Comparison of ENCODE assay signal across 24 cellular contexts in genomic region chr11:35003658-35004057, GRCh38.
A peak's percentile ranks its signal among the peaks of the same experiment; 100 is the strongest.
DNase-seq lines count a peak whose midpoint lies in the region; ATAC-seq, FAIRE-seq and TF ChIP-seq lines count a peak whose summit lies in the region.
"Had no signal": no experiment of that assay in that cellular context is flagged by ENCODE, and none has a peak within 500 bp of the region (broad histone marks: within the 10 kb centered on the region; RNA-seq: fewer than 3 reads in every experiment).

No MANE protein-coding gene starts in this region.

- peaks cover 8% of the 10 kb centered on the region for H3K4me1 Mint-ChIP-seq in astrocyte (ENCODE audit: low read depth, unreplicated experiment)
- peaks cover 22 to 43% of the 10 kb centered on the region in 2 donors for H3K4me1 Mint-ChIP-seq in stimulated activated naive B cell treated with anti-CD40 and anti-IgM and Interleukin-4, amounts not matched to agents 10 μg/mL and 1 μg/mL and 100 μg/mL, for 72 hours

- H2AFZ ChIP-seq in PC-3 (ENCODE audit: low read length) (no peak overlapping the region), astrocyte (ENCODE audit: low read depth, low read length) (no peak overlapping the region)

- no peaks in the 10 kb centered on the region for H3K79me2 ChIP-seq in PC-3 (ENCODE audit: low read length)
- H3K79me2 ChIP-seq in astrocyte (ENCODE audit: insufficient read depth, low read length): no peaks in the 10 kb centered on the region

- POLR2A ChIA-PET in PC-3 (lab: Charles Lee; ENCODE audit: unreplicated experiment): no interaction called here

- H3K27me3 ChIP-seq in PC-3 (ENCODE audit: low read length): no peaks in the 10 kb centered on the region
- H3K27me3 ChIP-seq in astrocyte (ENCODE audit: insufficient read depth, low read length): no peaks in the 10 kb centered on the region
- H3K27me3 ChIP-seq: brain microvascular endothelial cell, pancreas had no signal

- no peak for FAIRE-seq in astrocyte (lab: Jason Lieb, UNC)
- FAIRE-seq: kidney, pancreas had no signal

- H4K20me1 ChIP-seq in PC-3 (ENCODE audit: low read length): no peaks in the 10 kb centered on the region
- H4K20me1 ChIP-seq in astrocyte (ENCODE audit: insufficient read depth, low read length): no peaks in the 10 kb centered on the region

- H3K27me3 Mint-ChIP-seq in astrocyte (ENCODE audit: low read depth, unreplicated experiment): no peaks in the 10 kb centered on the region
- H3K27me3 Mint-ChIP-seq in stimulated activated naive B cell treated with anti-CD40 and anti-IgM and Interleukin-4, amounts not matched to agents 10 μg/mL and 1 μg/mL and 100 μg/mL, for 72 hours: no peaks in the 10 kb centered on the region
- H3K27me3 Mint-ChIP-seq: type B pancreatic cell had no signal

- peak; percentile 43 for DNase-seq in ELR (ENCODE audit: low read depth)
- peak; percentile 63 for DNase-seq in PC-3
- peak; percentile 39 for DNase-seq in astrocyte (ENCODE audit: low read depth)
- no peak for DNase-seq in stimulated activated naive B cell treated with anti-CD40 and anti-IgM and Interleukin-4, amounts not matched to agents 10 μg/mL and 1 μg/mL and 100 μg/mL, for 72 hours
- DNase-seq in NCI-H69 (lab: John Stamatoyannopoulos, UW): no peak
- DNase-seq in hepatic stellate cell (ENCODE audit: low spot score): no peak
- DNase-seq: activated CD4-positive, alpha-beta T cell treated with anti-CD3 and anti-CD28 coated beads for 4 hours; activated CD8-positive, alpha-beta memory T cell treated with anti-CD3 and anti-CD28 coated beads for 24 hours; activated effector memory CD4-positive, alpha-beta T cell treated with anti-CD3 and anti-CD28 coated beads, Interleukin-2, amount 50 U/mL, for 16 hours; brain microvascular endothelial cell; effector CD4-positive, alpha-beta T cell; EL; glutamatergic neuron; kidney; mucosa of descending colon; NCI-H2029; NCI-H82; pancreas; stimulated activated CD4-positive, alpha-beta T cell treated with anti-CD3 and anti-CD28 coated beads, Interleukin-2, amount 100 ng/mL, for 48 hours had no signal

- no peak overlapping the region for H3K4me3 Mint-ChIP-seq in astrocyte (ENCODE audit: unreplicated experiment)
- H3K4me3 Mint-ChIP-seq in stimulated activated naive B cell treated with anti-CD40 and anti-IgM and Interleukin-4, amounts not matched to agents 10 μg/mL and 1 μg/mL and 100 μg/mL, for 72 hours: no peak overlapping the region
- H3K4me3 Mint-ChIP-seq: CD14-positive monocyte; T-helper 2 cell treated with Interferon-gamma antibody and Interleukin-4, amounts not matched to agents 5 μg/mL and 100 μg/mL, for 36 hours; type B pancreatic cell had no signal

- H3F3A ChIP-seq in PC-3 (ENCODE audit: low read length, unreplicated experiment): peaks cover 3% of the 10 kb centered on the region

- BruUV-seq in PC-3 (replicated peaks; lab: Mats Ljungman, UMichigan): no TSS peak

- ATAC-seq in PC-3 (peak; percentile 85), GM18867 (IDR thresholded peaks at IDR 0.05; ENCODE audit: unreplicated experiment) (no peak)
- ATAC-seq in stimulated activated naive B cell treated with anti-CD40 and anti-IgM and Interleukin-4, amounts not matched to agents 10 μg/mL and 1 μg/mL and 100 μg/mL, for 72 hours (replicated peaks): no peak
- ATAC-seq: mucosa of descending colon, pancreas, Right ventricle myocardium inferior had no signal

- H3K4me2 ChIP-seq in PC-3 (ENCODE audit: low read length): peak overlapping the region; percentile 69
- H3K4me2 ChIP-seq in astrocyte (ENCODE audit: low read length): no peak overlapping the region

- TF ChIP-seq CTCF in PC-3 (conservative IDR thresholded peaks at IDR 0.05; ENCODE audit: low read depth, low read length) (no peak), astrocyte (IDR thresholded peaks at IDR 0.05; ENCODE audit: insufficient read depth, low read depth, low read length) (no peak)

- H3K27ac Mint-ChIP-seq in astrocyte (ENCODE audit: unreplicated experiment): no peak overlapping the region
- peak overlapping the region; percentile 16 for H3K27ac Mint-ChIP-seq in stimulated activated naive B cell treated with anti-CD40 and anti-IgM and Interleukin-4, amounts not matched to agents 10 μg/mL and 1 μg/mL and 100 μg/mL, for 72 hours
- H3K27ac Mint-ChIP-seq: T-helper 2 cell treated with Interferon-gamma antibody and Interleukin-4, amounts not matched to agents 5 μg/mL and 100 μg/mL, for 36 hours; type B pancreatic cell had no signal

- H3K36me3 ChIP-seq in PC-3 (ENCODE audit: low read depth, low read length) (no peaks in the 10 kb centered on the region), astrocyte (ENCODE audit: insufficient read depth, low read length) (no peaks in the 10 kb centered on the region)
- H3K36me3 ChIP-seq: brain microvascular endothelial cell, pancreas had no signal

- no peaks in the 10 kb centered on the region for H3K9me2 ChIP-seq in PC-3 (replicated peaks; ENCODE audit: low read length)

- H3K36me3 Mint-ChIP-seq in astrocyte (ENCODE audit: low read depth, unreplicated experiment): no peaks in the 10 kb centered on the region
- no peaks in the 10 kb centered on the region for H3K36me3 Mint-ChIP-seq in stimulated activated naive B cell treated with anti-CD40 and anti-IgM and Interleukin-4, amounts not matched to agents 10 μg/mL and 1 μg/mL and 100 μg/mL, for 72 hours
- H3K36me3 Mint-ChIP-seq: CD14-positive monocyte, type B pancreatic cell had no signal

- intact Hi-C loops in PC-3 (cut with micrococcal nuclease): loop anchor here (5.0 to 10.0 kb wide), 2 partner anchors 164 to 231 kb away; no protein-coding TSS in a partner anchor

- CTCF ChIA-PET in PC-3 (lab: Charles Lee): no interaction called here

- H3K4me3 ChIP-seq in PC-3 (ENCODE audit: low read length) (no peak overlapping the region), astrocyte (ENCODE audit: insufficient read depth, low read depth, low read length) (no peak overlapping the region)
- H3K4me3 ChIP-seq: mucosa of descending colon, pancreas had no signal

- H3K27ac ChIP-seq in PC-3 (ENCODE audit: low read length) (peak overlapping the region; percentile 92), astrocyte (ENCODE audit: low read depth, low read length) (no peak overlapping the region)
- H3K27ac ChIP-seq: brain microvascular endothelial cell had no signal

- peak overlapping the region; percentile 57 for H3K9ac ChIP-seq in PC-3 (ENCODE audit: low read length)
- H3K9ac ChIP-seq in astrocyte (ENCODE audit: low read length): no peak overlapping the region

- no peaks in the 10 kb centered on the region for H3K9me3 Mint-ChIP-seq in astrocyte (ENCODE audit: unreplicated experiment)
- no peaks in the 10 kb centered on the region for H3K9me3 Mint-ChIP-seq in stimulated activated naive B cell treated with anti-CD40 and anti-IgM and Interleukin-4, amounts not matched to agents 10 μg/mL and 1 μg/mL and 100 μg/mL, for 72 hours
- H3K9me3 Mint-ChIP-seq: CD14-positive monocyte; T-helper 2 cell treated with Interferon-gamma antibody and Interleukin-4, amounts not matched to agents 5 μg/mL and 100 μg/mL, for 36 hours; type B pancreatic cell had no signal

- H3K9me3 ChIP-seq in PC-3 (ENCODE audit: low read length) (no peaks in the 10 kb centered on the region), astrocyte (ENCODE audit: insufficient read depth, low read depth, low read length) (no peaks in the 10 kb centered on the region)
- H3K9me3 ChIP-seq: mucosa of descending colon, pancreas had no signal

- H3K4me1 ChIP-seq in PC-3 (ENCODE audit: insufficient read depth, low read length): peaks cover 53% of the 10 kb centered on the region
- peaks cover 12% of the 10 kb centered on the region for H3K4me1 ChIP-seq in astrocyte (ENCODE audit: insufficient read depth, low read length)

Comparison
In these comparisons a context has a peak if more than half of its experiments do, and no peak if none do; other contexts are left out.
1. DNase-seq: peak in ELR (single experiment), PC-3 (single experiment) and astrocyte (single experiment); none in stimulated activated naive B cell treated with anti-CD40 and anti-IgM and Interleukin-4, amounts not matched to agents 10 μg/mL and 1 μg/mL and 100 μg/mL, for 72 hours (single experiment), NCI-H69 (single experiment) and hepatic stellate cell (single experiment).